8 cellular contexts compared by ENCODE assay signal in genomic region chr18:59070181-59070912, GRCh38.
DNase-seq lines count a peak whose midpoint lies in the region; ATAC-seq and TF ChIP-seq lines count a peak whose summit lies in the region.

No MANE protein-coding gene starts in this region.

- H3K4me3 Mint-ChIP-seq in activated CD8-positive, alpha-beta memory T cell treated with anti-CD3 and anti-CD28 coated beads, Interleukin-2, amount 10 ng/mL, durations not matched to agents 7 days and 5 days: no peak overlapping the region

- no peaks in the 10 kb centered on the region for H3K4me1 ChIP-seq in NT2/D1 (ENCODE audit: insufficient read depth, insufficient read length)

- no peaks in the 10 kb centered on the region for H3K9me3 ChIP-seq in NT2/D1 (ENCODE audit: insufficient read depth, low read length)

- no peaks in the 10 kb centered on the region for H3K4me1 Mint-ChIP-seq in activated CD8-positive, alpha-beta memory T cell treated with anti-CD3 and anti-CD28 coated beads, Interleukin-2, amount 10 ng/mL, durations not matched to agents 7 days and 5 days

- no peaks in the 10 kb centered on the region for H3K36me3 Mint-ChIP-seq in activated CD8-positive, alpha-beta memory T cell treated with anti-CD3 and anti-CD28 coated beads, Interleukin-2, amount 10 ng/mL, durations not matched to agents 7 days and 5 days

- CTCF ChIA-PET in activated CD8-positive, alpha-beta memory T cell treated with anti-CD3 and anti-CD28 coated beads, Interleukin-2, amount 10 ng/mL, durations not matched to agents 7 days and 5 days (lab: Charles Lee): interaction anchor here (0.7 to 5.0 kb wide), 31 partner anchors 9 to 546 kb away, joined by 3 to 63 read pairs (median 3); no protein-coding TSS in a partner anchor

- no peak overlapping the region for H3K9ac ChIP-seq in NT2/D1 (ENCODE audit: insufficient read length, low read depth)

- no peaks in the 10 kb centered on the region for H3K27me3 Mint-ChIP-seq in activated CD8-positive, alpha-beta memory T cell treated with anti-CD3 and anti-CD28 coated beads, Interleukin-2, amount 10 ng/mL, durations not matched to agents 7 days and 5 days

- TF ChIP-seq CTCF in AG09309 (IDR thresholded peaks at IDR 0.05; ENCODE audit: control insufficient read depth, insufficient read depth, low read depth, low read length, missing control alignments) (peak; percentile 86), epithelial cell of esophagus (IDR thresholded peaks at IDR 0.05; ENCODE audit: insufficient read depth, low read depth, low read length, missing control alignments) (peak; percentile 87)

- ATAC-seq in GM19023 (IDR thresholded peaks at IDR 0.05; ENCODE audit: unreplicated experiment) (peak; percentile 83), HG03520 (IDR thresholded peaks at IDR 0.05; ENCODE audit: unreplicated experiment) (peak; percentile 59)
- ATAC-seq in activated CD8-positive, alpha-beta memory T cell treated with anti-CD3 and anti-CD28 coated beads, Interleukin-2, amount 10 ng/mL, durations not matched to agents 7 days and 5 days: peak; percentile 78

- no peak overlapping the region for H3K4me3 ChIP-seq in AG09309 (ENCODE audit: control insufficient read depth, low read depth, low read length)
- H3K4me3 ChIP-seq in NT2/D1 (ENCODE audit: insufficient read length, low read depth): no peak overlapping the region
- H3K4me3 ChIP-seq in epithelial cell of esophagus (ENCODE audit: low read length): no peak overlapping the region

- no peaks in the 10 kb centered on the region for H3K9me3 Mint-ChIP-seq in activated CD8-positive, alpha-beta memory T cell treated with anti-CD3 and anti-CD28 coated beads, Interleukin-2, amount 10 ng/mL, durations not matched to agents 7 days and 5 days (ENCODE audit: low read depth)

- no peaks in the 10 kb centered on the region for H3K36me3 ChIP-seq in NT2/D1 (ENCODE audit: insufficient read depth, insufficient read length, low read length)

- H3K27me3 ChIP-seq in NT2/D1 (ENCODE audit: insufficient read depth, insufficient read length): no peaks in the 10 kb centered on the region

- peak; percentile 52 for DNase-seq in AG09309 (ENCODE audit: low read depth)
- peak; percentile 78 for DNase-seq in NT2/D1 (ENCODE audit: low read depth, low spot score)
- DNase-seq in activated CD8-positive, alpha-beta memory T cell treated with anti-CD3 and anti-CD28 coated beads, Interleukin-2, amount 10 ng/mL, durations not matched to agents 7 days and 5 days: peak; percentile 81
- DNase-seq in epithelial cell of esophagus (ENCODE audit: low read depth): peak; percentile 77
- DNase-seq in mucosa of gallbladder (ENCODE audit: low spot score): peak; percentile 87
- peak; percentile 94 for DNase-seq in stimulated activated CD8-positive, alpha-beta memory T cell treated with anti-CD3 and anti-CD28 coated beads, Interleukin-4, amount 100 ng/mL, for 48 hours

- H3K27ac Mint-ChIP-seq in activated CD8-positive, alpha-beta memory T cell treated with anti-CD3 and anti-CD28 coated beads, Interleukin-2, amount 10 ng/mL, durations not matched to agents 7 days and 5 days: no peak overlapping the region
